30 cellular contexts compared by ENCODE assay signal in genomic region chr9:98416294-98416693, GRCh38.
"Had no signal": no experiment of that assay in that cellular context is flagged by ENCODE, and none has a peak within 500 bp of the region (broad histone marks: within the 10 kb centered on the region; RNA-seq: fewer than 3 reads in every experiment).

No MANE protein-coding gene starts in this region.

- H3K36me3 ChIP-seq: adrenal gland, ascending aorta, breast epithelium, cardiac muscle cell, colonic mucosa had no signal

- FAIRE-seq: frontal cortex had no signal

- DNase-seq: activated CD4-positive, alpha-beta memory T cell treated with anti-CD3 and anti-CD28 coated beads for 36 hours; activated CD4-positive, alpha-beta T cell treated with anti-CD3 and anti-CD28 coated beads for 36 hours; activated CD4-positive, alpha-beta T cell treated with anti-CD3 and anti-CD28 coated beads, Interleukin-2, amount 10 ng/mL, durations not matched to agents 24 days and 14 days; activated CD4-positive, CD25-positive, alpha-beta regulatory T cell; activated CD4-positive, CD25-positive, alpha-beta regulatory T cell treated with anti-CD3 and anti-CD28 coated beads, Interleukin-2, amount 50 U/mL, for 72 hours; activated CD8-positive, alpha-beta memory T cell treated with anti-CD3 and anti-CD28 coated beads, Interleukin-2, amount 10 ng/mL, durations not matched to agents 7 days and 5 days; activated CD8-positive, alpha-beta memory T cell treated with anti-CD3 and anti-CD28 coated beads, Interleukin-2, amount 50 U/mL, for 4 hours; activated CD8-positive, alpha-beta T cell treated with anti-CD3 and anti-CD28 coated beads, Interleukin-2, amount 10 ng/mL, durations not matched to agents 7 days and 5 days; activated effector memory CD4-positive, alpha-beta T cell treated with anti-CD3 and anti-CD28 coated beads, Interleukin-2, amount 50 U/mL, for 16 hours; activated naive CD4-positive, alpha-beta T cell treated with anti-CD3 and anti-CD28 coated beads for 36 hours; activated naive CD8-positive, alpha-beta T cell treated with anti-CD3 and anti-CD28 coated beads for 36 hours; activated naive CD8-positive, alpha-beta T cell treated with anti-CD3 and anti-CD28 coated beads, Interleukin-2, amount 50 U/mL, for 24 hours; activated T-cell treated with anti-CD3 and anti-CD28 coated beads, Interleukin-2, amount 50 U/mL, for 1 hour; activated T-cell treated with anti-CD3 and anti-CD28 coated beads, Interleukin-2, amount 50 U/mL, for 48 hours; adrenal gland; amygdala; central memory CD4-positive, alpha-beta T cell; cerebellar nuclear complex; colonic mucosa; effector CD8-positive, alpha-beta T cell; foreskin fibroblast; T-helper 1 cell; T-helper 17 cell; T1000; WERI-Rb-1 had no signal

- H3K27ac ChIP-seq: adrenal gland, ascending aorta, breast epithelium, cardiac muscle cell, colonic mucosa, WERI-Rb-1 had no signal

- H3K4me3 ChIP-seq: adrenal gland, ascending aorta, breast epithelium, cardiac muscle cell, colonic mucosa had no signal

- H3K9me3 ChIP-seq: adrenal gland, ascending aorta, colonic mucosa had no signal

- H3K27me3 ChIP-seq: adrenal gland, ascending aorta, cardiac muscle cell, colonic mucosa had no signal

- H3K4me1 ChIP-seq: adrenal gland, ascending aorta, breast epithelium, colonic mucosa had no signal

- ATAC-seq: activated CD4-positive, alpha-beta T cell treated with anti-CD3 and anti-CD28 coated beads for 36 hours; activated CD8-positive, alpha-beta memory T cell treated with anti-CD3 and anti-CD28 coated beads, Interleukin-2, amount 10 ng/mL, durations not matched to agents 7 days and 5 days; activated CD8-positive, alpha-beta T cell treated with anti-CD3 and anti-CD28 coated beads, Interleukin-2, amount 10 ng/mL, durations not matched to agents 7 days and 5 days; activated naive CD8-positive, alpha-beta T cell treated with anti-CD3 and anti-CD28 coated beads, Interleukin-2, amount 50 U/mL, for 24 hours; esophagus mucosa; T-helper 17 cell had no signal
